18 cellular contexts compared by ENCODE assay signal in genomic region chr5:109920736-109921135, GRCh38.
DNase-seq lines count a peak whose midpoint lies in the region; ATAC-seq and TF ChIP-seq lines count a peak whose summit lies in the region.
"Had no signal": no experiment of that assay in that cellular context is flagged by ENCODE, and none has a peak within 500 bp of the region (broad histone marks: within the 10 kb centered on the region; RNA-seq: fewer than 3 reads in every experiment).

No MANE protein-coding gene starts in this region.

- DNase-seq in T-helper 1 cell (no peak), MM.1S (peak; percentile 46), NCI-H2029 (lab: John Stamatoyannopoulos, UW) (no peak), EL (no peak)
- no peak for DNase-seq in CD4-positive, CD25-positive, alpha-beta regulatory T cell
- no peak for DNase-seq in central memory CD8-positive, alpha-beta T cell (ENCODE audit: low spot score in 2 of 2)
- DNase-seq: GF-D8, HCEC 1CT, NCI-H1048, NCI-H146, NCI-H2107, NCI-H2227 treated with DMSO at 0.1 percent for 48 hours, NCI-H524, SHP77 treated with DMSO at 0.1 percent for 48 hours had no signal

- peaks cover 38% of the 10 kb centered on the region for H3F3A ChIP-seq in MM.1S (ENCODE audit: insufficient read depth, low read length)

- H3K27ac Mint-ChIP-seq in T-helper 1 cell treated with Interleukin-12 subunit alpha and Interleukin-12 subunit beta and Interleukin-4 antibody, amounts not matched to agents 30 μg/mL and 1 μg/mL, for 36 hours = peak overlapping the region; percentile 84
- H3K27ac Mint-ChIP-seq in CD4-positive, CD25-positive, alpha-beta regulatory T cell = peak overlapping the region in 2 of 3 donors; percentile 20 to 96
- H3K27ac Mint-ChIP-seq in central memory CD8-positive, alpha-beta T cell (ENCODE audit: low read depth) = peak overlapping the region; percentile 24
- H3K27ac Mint-ChIP-seq: B cell had no signal

- no peaks in the 10 kb centered on the region for H4K20me1 ChIP-seq in MM.1S (ENCODE audit: insufficient read depth, low read length)

- no peaks in the 10 kb centered on the region for H3K9me3 ChIP-seq in CD4-positive, CD25-positive, alpha-beta regulatory T cell (ENCODE audit: control insufficient read depth in 2 of 2, low read length in 2 of 2)
- H3K9me3 ChIP-seq in MM.1S (replicated peaks; ENCODE audit: insufficient read depth, low read length) = no peaks in the 10 kb centered on the region

- no peak for TF ChIP-seq CTCF in MM.1S (IDR thresholded peaks at IDR 0.05; ENCODE audit: low read length)

- H3K27ac ChIP-seq in CD4-positive, CD25-positive, alpha-beta regulatory T cell (ENCODE audit: insufficient read depth, low read length, poor library complexity, severe bottlenecking) = no peak overlapping the region
- peak overlapping the region; percentile 91 for H3K27ac ChIP-seq in MM.1S (ENCODE audit: low read length)
- H3K27ac ChIP-seq: 22Rv1 had no signal

- H3K27me3 Mint-ChIP-seq in T-helper 1 cell treated with Interleukin-12 subunit alpha and Interleukin-12 subunit beta and Interleukin-4 antibody, amounts not matched to agents 30 μg/mL and 1 μg/mL, for 36 hours (ENCODE audit: low read depth) = no peaks in the 10 kb centered on the region
- H3K27me3 Mint-ChIP-seq in CD4-positive, CD25-positive, alpha-beta regulatory T cell = no peaks in the 10 kb centered on the region
- H3K27me3 Mint-ChIP-seq in central memory CD8-positive, alpha-beta T cell = no peaks in the 10 kb centered on the region

- no peak overlapping the region for H3K4me3 ChIP-seq in CD4-positive, CD25-positive, alpha-beta regulatory T cell (ENCODE audit: low read depth, low read length)
- no peak overlapping the region for H3K4me3 ChIP-seq in MM.1S (ENCODE audit: low read length)

- no peaks in the 10 kb centered on the region for H3K9me2 ChIP-seq in MM.1S (replicated peaks; ENCODE audit: insufficient read depth, low read length)

- H3K4me3 Mint-ChIP-seq in T-helper 1 cell treated with Interleukin-12 subunit alpha and Interleukin-12 subunit beta and Interleukin-4 antibody, amounts not matched to agents 30 μg/mL and 1 μg/mL, for 36 hours = peak overlapping the region; percentile 49
- peak overlapping the region in 1 of 4 donors; percentile 27 for H3K4me3 Mint-ChIP-seq in CD4-positive, CD25-positive, alpha-beta regulatory T cell
- no peak overlapping the region for H3K4me3 Mint-ChIP-seq in central memory CD8-positive, alpha-beta T cell
- H3K4me3 Mint-ChIP-seq: B cell had no signal

- ATAC-seq in CD4-positive, CD25-positive, alpha-beta regulatory T cell (ENCODE audit: low read depth in 2 of 2) = no peak
- ATAC-seq in central memory CD8-positive, alpha-beta T cell (replicated peaks; ENCODE audit: extremely low read depth, poor library complexity, severe bottlenecking) = no peak
- no peak for ATAC-seq in HG03135 (IDR thresholded peaks at IDR 0.05; ENCODE audit: unreplicated experiment)

- H3K36me3 ChIP-seq in CD4-positive, CD25-positive, alpha-beta regulatory T cell (ENCODE audit: control insufficient read depth, insufficient read depth, low read length) = no peaks in the 10 kb centered on the region
- H3K36me3 ChIP-seq in MM.1S (replicated peaks; ENCODE audit: insufficient read depth, low read length) = no peaks in the 10 kb centered on the region

- H2AFZ ChIP-seq in MM.1S (ENCODE audit: low read length) = no peak overlapping the region

- peaks cover 34% of the 10 kb centered on the region for H3K4me1 ChIP-seq in CD4-positive, CD25-positive, alpha-beta regulatory T cell (ENCODE audit: control insufficient read depth, insufficient read depth, low read length, poor library complexity, severe bottlenecking)
- peaks cover 62% of the 10 kb centered on the region for H3K4me1 ChIP-seq in MM.1S (ENCODE audit: low read length)

- peaks cover 32% of the 10 kb centered on the region for H3K4me1 Mint-ChIP-seq in T-helper 1 cell treated with Interleukin-12 subunit alpha and Interleukin-12 subunit beta and Interleukin-4 antibody, amounts not matched to agents 30 μg/mL and 1 μg/mL, for 36 hours (ENCODE audit: low read depth)
- H3K4me1 Mint-ChIP-seq in CD4-positive, CD25-positive, alpha-beta regulatory T cell = peaks cover 0 to 47% (median 25%) of the 10 kb centered on the region in 4 donors
- H3K4me1 Mint-ChIP-seq in central memory CD8-positive, alpha-beta T cell = peaks cover 33% of the 10 kb centered on the region
- H3K4me1 Mint-ChIP-seq: B cell had no signal

- H3K9ac ChIP-seq in MM.1S (ENCODE audit: low read length) = no peak overlapping the region

- H3K79me2 ChIP-seq in MM.1S (ENCODE audit: low read length) = no peaks in the 10 kb centered on the region

- peaks cover 4% of the 10 kb centered on the region for H3K9me3 Mint-ChIP-seq in T-helper 1 cell treated with Interleukin-12 subunit alpha and Interleukin-12 subunit beta and Interleukin-4 antibody, amounts not matched to agents 30 μg/mL and 1 μg/mL, for 36 hours
- H3K9me3 Mint-ChIP-seq in CD4-positive, CD25-positive, alpha-beta regulatory T cell = peaks cover 0 to 2% (median 0%) of the 10 kb centered on the region in 7 donors
- no peaks in the 10 kb centered on the region for H3K9me3 Mint-ChIP-seq in central memory CD8-positive, alpha-beta T cell

- no peaks in the 10 kb centered on the region for H3K27me3 ChIP-seq in CD4-positive, CD25-positive, alpha-beta regulatory T cell (ENCODE audit: control insufficient read depth, insufficient read depth, low read length)
- H3K27me3 ChIP-seq in MM.1S (replicated peaks; ENCODE audit: insufficient read depth, low read length) = no peaks in the 10 kb centered on the region

- H3K36me3 Mint-ChIP-seq in T-helper 1 cell treated with Interleukin-12 subunit alpha and Interleukin-12 subunit beta and Interleukin-4 antibody, amounts not matched to agents 30 μg/mL and 1 μg/mL, for 36 hours (ENCODE audit: low read depth) = peaks cover 1% of the 10 kb centered on the region
- no peaks in the 10 kb centered on the region for H3K36me3 Mint-ChIP-seq in CD4-positive, CD25-positive, alpha-beta regulatory T cell
- H3K36me3 Mint-ChIP-seq in central memory CD8-positive, alpha-beta T cell (ENCODE audit: insufficient read depth) = peaks cover 2% of the 10 kb centered on the region

- H3K4me2 ChIP-seq in MM.1S (ENCODE audit: low read depth, low read length) = peak overlapping the region; percentile 57; the same call in 1 of the 2 replicates

Comparison
In these comparisons a context has a peak if more than half of its experiments do, and no peak if none do; other contexts are left out.
1. H3K27ac Mint-ChIP-seq: peak in every context shown above with its lines; median percentile 84 in T-helper 1 cell treated with Interleukin-12 subunit alpha and Interleukin-12 subunit beta and Interleukin-4 antibody, amounts not matched to agents 30 μg/mL and 1 μg/mL, for 36 hours; 58 in CD4-positive, CD25-positive, alpha-beta regulatory T cell; 24 in central memory CD8-positive, alpha-beta T cell.